ENCODE assay signal across 1 cellular context in genomic region chr17:40647549-40648325, GRCh38.
TF ChIP-seq lines count a peak whose summit lies in the region.

Gene SMARCE1, minus strand, starts transcription at chr17:40647818. Its CDS starts 2,016 bp downstream, at chr17:40645802.

TF ChIP-seq in K562, 482 proteins besides CTCF, POLR2A, EP300 and RAD21 (continued from another document and continues in another):
- TF ChIP-seq SIN3B (IDR thresholded peaks at IDR 0.05; ENCODE audit: low read depth) (peak; percentile 52), MXI1 (IDR thresholded peaks at IDR 0.05; ENCODE audit: low read depth, low read length) (no peak), ZNF224 (CRISPR knock-in tag; IDR thresholded peaks at IDR 0.05) (no peak), MLLT1 (IDR thresholded peaks at IDR 0.05) (0 out of 4 replicates have a peak, but pooled peaks of 1 of the 2 experiments have one; percentile 38), DACH1 (IDR thresholded peaks at IDR 0.05; ENCODE audit: partially characterized antibody) (no peak), C11orf30 (IDR thresholded peaks at IDR 0.05; ENCODE audit: low read depth) (peak; percentile 76), TAF9B (IDR thresholded peaks at IDR 0.05; ENCODE audit: partially characterized antibody) (peak; percentile 91), MAFG (tag; conservative IDR thresholded peaks at IDR 0.05) (no peak), MEIS2 (IDR thresholded peaks at IDR 0.05; ENCODE audit: partially characterized antibody) (no peak), MCM2 (IDR thresholded peaks at IDR 0.05; ENCODE audit: low read depth) (no peak), HMGXB4 (CRISPR knock-in tag; IDR thresholded peaks at IDR 0.05) (peak; percentile 59), JUN (IDR thresholded peaks at IDR 0.05; ENCODE audit: borderline replicate concordance, low read depth, low read length) (no peak), JUN (CRISPR knock-in tag; IDR thresholded peaks at IDR 0.05; ENCODE audit: borderline replicate concordance) (no peak), ZFPM2 (CRISPR knock-in tag; IDR thresholded peaks at IDR 0.05) (no peak), E2F5 (CRISPR knock-in tag; IDR thresholded peaks at IDR 0.05) (no peak), WHSC1 (IDR thresholded peaks at IDR 0.05; ENCODE audit: low read length) (no peak), ZNF121 (CRISPR knock-in tag; conservative IDR thresholded peaks at IDR 0.05) (no peak), LEF1 (IDR thresholded peaks at IDR 0.05) (no peak), ATF3 (IDR thresholded peaks at IDR 0.05) (no peak), ATF3 (CRISPR knock-in tag; conservative IDR thresholded peaks at IDR 0.05) (0 out of 2 replicates have a peak, but pooled peaks have one; percentile 48), ZNF57 (CRISPR knock-in tag; IDR thresholded peaks at IDR 0.05) (no peak), FOXA3 (CRISPR knock-in tag; conservative IDR thresholded peaks at IDR 0.05 in 1 of 2, IDR thresholded peaks at IDR 0.05 in 1 of 2) (no peak), TAF1 (IDR thresholded peaks at IDR 0.05; ENCODE audit: control insufficient read depth, extremely low read depth, insufficient read depth, low read length, severe bottlenecking) (peak; percentile 89), FOXP1 (CRISPR knock-in tag; IDR thresholded peaks at IDR 0.05) (no peak), AFF1 (IDR thresholded peaks at IDR 0.05; ENCODE audit: low read depth in 1 of 2, partially characterized antibody in 2 of 2) (no peak), BHLHE40 (IDR thresholded peaks at IDR 0.05; ENCODE audit: low read length) (no peak), CBX3 (IDR thresholded peaks at IDR 0.05; ENCODE audit: borderline replicate concordance in 1 of 2, low read length in 2 of 2) (no peak), POLR3A (IDR thresholded peaks at IDR 0.05; ENCODE audit: borderline replicate concordance, extremely low read depth, insufficient read depth, insufficient read length) (no peak), THAP12 (CRISPR knock-in tag; IDR thresholded peaks at IDR 0.05) (no peak), MYNN (IDR thresholded peaks at IDR 0.05) (no peak), MYNN (CRISPR knock-in tag; IDR thresholded peaks at IDR 0.05) (no peak), ZNF395 (CRISPR knock-in tag; IDR thresholded peaks at IDR 0.05) (0 out of 2 replicates have a peak, but pooled peaks have one; percentile 58), KLF16 (IDR thresholded peaks at IDR 0.05) (no peak), NCOA6 (IDR thresholded peaks at IDR 0.05) (no peak), PHB2 (IDR thresholded peaks at IDR 0.05; ENCODE audit: low read depth) (no peak), HMGN3 (IDR thresholded peaks at IDR 0.05; ENCODE audit: borderline replicate concordance, extremely low read depth, insufficient read length, low read depth, low read length) (peak; percentile 36), SAFB2 (IDR thresholded peaks at IDR 0.05; ENCODE audit: borderline replicate concordance, low read depth, low read length, severe bottlenecking) (no peak), PHF8 (IDR thresholded peaks at IDR 0.05; ENCODE audit: borderline replicate concordance, low read length) (peak; percentile 89), RBM15 (IDR thresholded peaks at IDR 0.05; ENCODE audit: insufficient read depth, low read length) (no peak), NBN (IDR thresholded peaks at IDR 0.05; ENCODE audit: low read depth) (no peak), NRF1 (conservative IDR thresholded peaks at IDR 0.05 in 1 of 2, IDR thresholded peaks at IDR 0.05 in 1 of 2) (peak in 1 of 2 experiments; percentile 28; a peak in 1 of 4 replicates), CGGBP1 (CRISPR knock-in tag; IDR thresholded peaks at IDR 0.05) (no peak), THRAP3 (IDR thresholded peaks at IDR 0.05; ENCODE audit: borderline replicate concordance) (no peak), SAFB (IDR thresholded peaks at IDR 0.05; ENCODE audit: borderline replicate concordance, low read depth, low read length) (peak; percentile 59; the same call in 1 of the 2 replicates), DNMT1 (IDR thresholded peaks at IDR 0.05) (0 out of 2 replicates have a peak, but pooled peaks have one; percentile 51), CEBPB (tag; IDR thresholded peaks at IDR 0.05) (no peak), ETS1 (conservative IDR thresholded peaks at IDR 0.05; ENCODE audit: control insufficient read depth, low read depth, low read length) (no peak; the same call in 1 of the 2 replicates), ZNF217 (CRISPR knock-in tag; IDR thresholded peaks at IDR 0.05) (no peak), CREM (IDR thresholded peaks at IDR 0.05; ENCODE audit: low read depth) (no peak), CBFA2T2 (conservative IDR thresholded peaks at IDR 0.05) (no peak), YBX1 (IDR thresholded peaks at IDR 0.05) (no peak), CHD2 (IDR thresholded peaks at IDR 0.05; ENCODE audit: low read depth, low read length) (no peak), CHD1 (IDR thresholded peaks at IDR 0.05; ENCODE audit: low read length) (peak; percentile 9), ZNF668 (CRISPR knock-in tag; IDR thresholded peaks at IDR 0.05) (no peak), E2F3 (CRISPR knock-in tag; IDR thresholded peaks at IDR 0.05) (no peak; the same call in 1 of the 2 replicates), ZNF695 (CRISPR knock-in tag; IDR thresholded peaks at IDR 0.05) (no peak)
